ENCODE assay signal across 10 cellular contexts in the genomic region with DNA sequence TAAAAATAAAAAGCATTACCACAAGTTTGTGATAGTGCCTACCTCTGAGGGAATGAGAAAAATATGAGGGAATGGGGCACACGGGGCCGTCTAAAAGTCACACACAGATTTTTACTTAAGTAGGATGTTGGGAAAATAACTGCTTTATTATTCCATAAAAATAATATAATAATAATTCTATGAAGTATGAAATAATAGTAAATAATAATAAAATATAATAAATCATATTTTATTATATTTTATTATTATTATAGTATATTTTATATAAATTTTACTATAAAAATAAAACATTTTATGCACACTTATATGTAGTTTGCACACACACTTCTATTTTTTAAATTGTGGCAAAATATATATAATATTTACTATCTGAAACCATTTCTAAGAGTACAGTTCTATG.
"Had no signal": no experiment of that assay in that cellular context is flagged by ENCODE, and none has a peak within 500 bp of the region (broad histone marks: within the 10 kb centered on the region; RNA-seq: fewer than 3 reads in every experiment).

No MANE protein-coding gene starts in this region.

- H3K4me1 Mint-ChIP-seq: GM23338 had no signal

- ATAC-seq: GM23338, HCT116 had no signal

- FAIRE-seq: H1, H54 had no signal

- H3K9me3 Mint-ChIP-seq: GM23338, H9, HFFc6 had no signal

- DNase-seq: GM23248, GOT3, H7, H9, HCEC 1CT, HFFc6 had no signal

- H3K27ac Mint-ChIP-seq: GM23338, H9, HFFc6 had no signal

- H3K4me3 Mint-ChIP-seq: GM23338, H9, HFFc6 had no signal
